1 cellular context compared by ENCODE assay signal in genomic region chr12:93563807-93564538, GRCh38.
TF ChIP-seq lines count a peak whose summit lies in the region.

No MANE protein-coding gene starts in this region.

TF ChIP-seq in GM23338, 12 proteins besides CTCF, POLR2A, EP300 and RAD21 (continued from another document):
- TF ChIP-seq, protein P1, sequence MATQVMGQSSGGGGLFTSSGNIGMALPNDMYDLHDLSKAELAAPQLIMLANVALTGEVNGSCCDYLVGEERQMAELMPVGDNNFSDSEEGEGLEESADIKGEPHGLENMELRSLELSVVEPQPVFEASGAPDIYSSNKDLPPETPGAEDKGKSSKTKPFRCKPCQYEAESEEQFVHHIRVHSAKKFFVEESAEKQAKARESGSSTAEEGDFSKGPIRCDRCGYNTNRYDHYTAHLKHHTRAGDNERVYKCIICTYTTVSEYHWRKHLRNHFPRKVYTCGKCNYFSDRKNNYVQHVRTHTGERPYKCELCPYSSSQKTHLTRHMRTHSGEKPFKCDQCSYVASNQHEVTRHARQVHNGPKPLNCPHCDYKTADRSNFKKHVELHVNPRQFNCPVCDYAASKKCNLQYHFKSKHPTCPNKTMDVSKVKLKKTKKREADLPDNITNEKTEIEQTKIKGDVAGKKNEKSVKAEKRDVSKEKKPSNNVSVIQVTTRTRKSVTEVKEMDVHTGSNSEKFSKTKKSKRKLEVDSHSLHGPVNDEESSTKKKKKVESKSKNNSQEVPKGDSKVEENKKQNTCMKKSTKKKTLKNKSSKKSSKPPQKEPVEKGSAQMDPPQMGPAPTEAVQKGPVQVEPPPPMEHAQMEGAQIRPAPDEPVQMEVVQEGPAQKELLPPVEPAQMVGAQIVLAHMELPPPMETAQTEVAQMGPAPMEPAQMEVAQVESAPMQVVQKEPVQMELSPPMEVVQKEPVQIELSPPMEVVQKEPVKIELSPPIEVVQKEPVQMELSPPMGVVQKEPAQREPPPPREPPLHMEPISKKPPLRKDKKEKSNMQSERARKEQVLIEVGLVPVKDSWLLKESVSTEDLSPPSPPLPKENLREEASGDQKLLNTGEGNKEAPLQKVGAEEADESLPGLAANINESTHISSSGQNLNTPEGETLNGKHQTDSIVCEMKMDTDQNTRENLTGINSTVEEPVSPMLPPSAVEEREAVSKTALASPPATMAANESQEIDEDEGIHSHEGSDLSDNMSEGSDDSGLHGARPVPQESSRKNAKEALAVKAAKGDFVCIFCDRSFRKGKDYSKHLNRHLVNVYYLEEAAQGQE (IDR thresholded peaks at IDR 0.05; ENCODE audit: unreplicated experiment), result no peak
- TF ChIP-seq POLR2AphosphoS5 (IDR thresholded peaks at IDR 0.05; ENCODE audit: low read depth) (no peak), EZH2 (IDR thresholded peaks at IDR 0.05; ENCODE audit: low read depth, unreplicated experiment) (no peak)
TF ChIP-seq in GM23338: peak in this region for 1.
